Comparison of ENCODE assay signal across 28 cellular contexts in the genomic region with DNA sequence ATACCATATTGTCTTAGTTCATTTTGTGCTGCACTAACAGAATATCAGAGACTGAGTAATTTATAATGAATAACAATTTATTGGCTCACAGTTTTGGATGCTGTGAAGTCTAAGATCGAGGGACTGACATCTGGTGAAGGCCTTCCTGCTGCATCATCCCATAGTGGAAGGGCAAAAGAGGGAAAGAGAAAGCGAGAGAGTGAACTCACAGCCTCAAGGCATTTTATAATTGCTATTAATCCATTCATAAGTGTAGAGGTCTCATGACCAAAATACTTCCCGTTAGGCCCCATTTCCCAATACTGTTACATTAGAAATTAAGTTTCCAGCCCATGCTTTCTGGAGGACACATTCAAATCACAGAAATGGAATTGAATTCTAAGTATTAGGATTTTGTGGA.
"Had no signal": no experiment of that assay in that cellular context is flagged by ENCODE, and none has a peak within 500 bp of the region (broad histone marks: within the 10 kb centered on the region; RNA-seq: fewer than 3 reads in every experiment).

No MANE protein-coding gene starts in this region.

- H3K4me3 Mint-ChIP-seq: naive thymus-derived CD8-positive, alpha-beta T cell; nephron; neural crest cell; stimulated activated memory B cell treated with anti-CD40 and anti-IgM and Interleukin-4, amounts not matched to agents 10 μg/mL and 1 μg/mL and 100 μg/mL, for 72 hours; stimulated activated naive CD8-positive, alpha-beta T cell treated with anti-CD3 and anti-CD28 coated beads, Interleukin-15, amount 100 ng/mL, for 72 hours; type B pancreatic cell had no signal

- H3K27ac Mint-ChIP-seq: naive thymus-derived CD8-positive, alpha-beta T cell; nephron; stimulated activated memory B cell treated with anti-CD40 and anti-IgM and Interleukin-4, amounts not matched to agents 10 μg/mL and 1 μg/mL and 100 μg/mL, for 72 hours; stimulated activated naive CD8-positive, alpha-beta T cell treated with anti-CD3 and anti-CD28 coated beads, Interleukin-15, amount 100 ng/mL, for 72 hours; type B pancreatic cell had no signal

- H3K4me1 ChIP-seq: left lung, lower lobe of right lung, pancreas, prostate gland, tibial nerve, uterus had no signal

- H3K27ac ChIP-seq: left lung, lower lobe of right lung, pancreas, prostate gland, skin epidermis, tibial nerve, uterus had no signal

- H3K9me3 Mint-ChIP-seq: nephron, type B pancreatic cell had no signal

- H3K27me3 Mint-ChIP-seq: naive thymus-derived CD8-positive, alpha-beta T cell; stimulated activated memory B cell treated with anti-CD40 and anti-IgM and Interleukin-4, amounts not matched to agents 10 μg/mL and 1 μg/mL and 100 μg/mL, for 72 hours; stimulated activated naive CD8-positive, alpha-beta T cell treated with anti-CD3 and anti-CD28 coated beads, Interleukin-15, amount 100 ng/mL, for 72 hours; type B pancreatic cell had no signal

- H3K9me3 ChIP-seq: left lung, lower lobe of right lung, pancreas, prostate gland, tibial nerve, uterus had no signal

- H3K4me3 ChIP-seq: left lung, lower lobe of right lung, pancreas, prostate gland, skin epidermis, tibial nerve, uterus had no signal

- ATAC-seq: left colon; left lung; naive thymus-derived CD8-positive, alpha-beta T cell; pancreas; right cardiac atrium; sciatic nerve; stimulated activated memory B cell treated with anti-CD40 and anti-IgM and Interleukin-4, amounts not matched to agents 10 μg/mL and 1 μg/mL and 100 μg/mL, for 72 hours; stimulated activated naive CD8-positive, alpha-beta T cell treated with anti-CD3 and anti-CD28 coated beads, Interleukin-15, amount 100 ng/mL, for 72 hours had no signal

- H3K4me1 Mint-ChIP-seq: nephron; neural crest cell; stimulated activated memory B cell treated with anti-CD40 and anti-IgM and Interleukin-4, amounts not matched to agents 10 μg/mL and 1 μg/mL and 100 μg/mL, for 72 hours; stimulated activated naive CD8-positive, alpha-beta T cell treated with anti-CD3 and anti-CD28 coated beads, Interleukin-15, amount 100 ng/mL, for 72 hours had no signal

- H3K36me3 Mint-ChIP-seq: naive thymus-derived CD8-positive, alpha-beta T cell; stimulated activated memory B cell treated with anti-CD40 and anti-IgM and Interleukin-4, amounts not matched to agents 10 μg/mL and 1 μg/mL and 100 μg/mL, for 72 hours; type B pancreatic cell had no signal

- H3K27me3 ChIP-seq: left lung, pancreas, tibial nerve, uterus had no signal

- H3K36me3 ChIP-seq: left lung, lower lobe of right lung, pancreas, prostate gland, tibial nerve, uterus had no signal

- DNase-seq: hippocampal formation; kidney; left colon; left lung; lower lobe of right lung; mammary epithelial cell; naive thymus-derived CD8-positive, alpha-beta T cell; nucleus accumbens; pancreas; posterior cingulate gyrus; retina; right cardiac atrium; stimulated activated CD4-positive, alpha-beta T cell treated with anti-CD3 and anti-CD28 coated beads, Interleukin-1b, Interleukin-23, amount 100 ng/mL, for 48 hours; stimulated activated CD4-positive, alpha-beta T cell treated with anti-CD3 and anti-CD28 coated beads, Interleukin-2, amount 100 ng/mL, for 48 hours; stimulated activated CD4-positive, alpha-beta T cell treated with anti-CD3 and anti-CD28 coated beads, Interleukin-4, amount 100 ng/mL, for 4 hours; stimulated activated CD8-positive, alpha-beta memory T cell treated with anti-CD3 and anti-CD28 coated beads, Interleukin-4, amount 100 ng/mL, for 48 hours; stimulated activated naive CD4-positive, alpha-beta T cell treated with Interleukin-2 at 50 U/mL for 16 hours; stimulated activated naive CD8-positive, alpha-beta T cell treated with anti-CD3 and anti-CD28 coated beads, Interleukin-15, amount 100 ng/mL, for 72 hours; substantia nigra; uterus had no signal
